8 cellular contexts compared by ENCODE assay signal in genomic region chr17:7294614-7295153, GRCh38. TPM values are rescaled to one million over a fixed set of nuclear protein-coding genes. Genes with fewer than 3 reads are reported as not detected.
DNase-seq lines count a peak whose midpoint lies in the region; ATAC-seq, FAIRE-seq and TF ChIP-seq lines count a peak whose summit lies in the region.

Gene YBX2 (minus strand): TSS chr17:7294639. CDS start chr17:7294500, 139 bp downstream.

- DNase-seq in AG04449 (ENCODE audit: low read depth, low spot score) (no peak), H7 (peak; percentile 100), NCI-H446 (lab: John Stamatoyannopoulos, UW) (peak; percentile 60 to 92), endothelial cell of umbilical vein (ENCODE audit: low read depth, low spot score) (peak; percentile 45), thoracic aorta (ENCODE audit: low spot score) (no peak)
- DNase-seq in activated CD8-positive, alpha-beta memory T cell treated with anti-CD3 and anti-CD28 coated beads for 24 hours = peak; percentile 86

- H3K27me3 ChIP-seq in H7 (ENCODE audit: control insufficient read depth, insufficient read depth, low read length) (peaks cover 43% of the 10 kb centered on the region), endothelial cell of umbilical vein (ENCODE audit: control insufficient read depth in 2 of 2, insufficient read depth in 2 of 2, low read length in 2 of 2) (peaks cover 16 to 28% of the 10 kb centered on the region in 2 experiments), thoracic aorta (replicated peaks; ENCODE audit: insufficient read depth) (peaks cover 5% of the 10 kb centered on the region)

- H3K27me3 Mint-ChIP-seq in nephron (ENCODE audit: low read depth) = peaks cover 69% of the 10 kb centered on the region

- H3K79me2 ChIP-seq in endothelial cell of umbilical vein (ENCODE audit: control insufficient read depth, insufficient read depth, low read length) = no peaks in the 10 kb centered on the region

- peak within 1 kb of the TSS in 2 of 3 experiments; percentile 60 to 67 for H3K27ac Mint-ChIP-seq in nephron

- intact Hi-C loops in endothelial cell of umbilical vein (cut with micrococcal nuclease) = loop anchor here (5.0 kb wide), 1 partner anchor 157 kb away; no protein-coding TSS in a partner anchor

- H3K9me3 ChIP-seq in endothelial cell of umbilical vein (replicated peaks; ENCODE audit: control insufficient read depth, insufficient read depth, low read length) (no peaks in the 10 kb centered on the region), thoracic aorta (no peaks in the 10 kb centered on the region)

- BruUV-seq in endothelial cell of umbilical vein (replicated peaks; lab: Mats Ljungman, UMichigan) = no TSS peak

- no peak for TF ChIP-seq CTCF in AG04449 (IDR thresholded peaks at IDR 0.05; ENCODE audit: insufficient read depth, low read length, missing control alignments)
- no peak for TF ChIP-seq CTCF in endothelial cell of umbilical vein (IDR thresholded peaks at IDR 0.05; ENCODE audit: extremely low read depth in 1 of 2, insufficient read depth in 1 of 2, low read depth in 1 of 2, low read length in 2 of 2)
- no peak for TF ChIP-seq CTCF in nephron (IDR thresholded peaks at IDR 0.05; ENCODE audit: unreplicated experiment in 3 of 3)
- no peak for TF ChIP-seq CTCF in thoracic aorta (IDR thresholded peaks at IDR 0.05)

- H3K4me3 ChIP-seq in AG04449 (ENCODE audit: low read depth, low read length) = peak within 1 kb of the TSS; percentile 29
- peak within 1 kb of the TSS; percentile 53 for H3K4me3 ChIP-seq in H7 (ENCODE audit: insufficient read depth, low read depth, low read length)
- H3K4me3 ChIP-seq in endothelial cell of umbilical vein (replicated peaks in 1 of 3; ENCODE audit: insufficient read depth in 1 of 3, low read depth in 1 of 3, low read length in 3 of 3) = no peak within 1 kb of the TSS
- H3K4me3 ChIP-seq in thoracic aorta = peak within 1 kb of the TSS; percentile 56

- dilution Hi-C loops in endothelial cell of umbilical vein (cut with MboI; ENCODE audit: extremely low pct_ligation_motif_present, low sequenced_read_pairs) = no loop called here

- no peaks in the 10 kb centered on the region for H4K20me1 ChIP-seq in endothelial cell of umbilical vein (replicated peaks; ENCODE audit: control insufficient read depth, extremely low read depth, insufficient read depth, low read length)

- peaks cover 17% of the 10 kb centered on the region for H3K4me1 Mint-ChIP-seq in nephron

- no peak within 1 kb of the TSS for H3K27ac ChIP-seq in endothelial cell of umbilical vein (ENCODE audit: insufficient read depth, low read depth, low read length)
- H3K27ac ChIP-seq in thoracic aorta = no peak within 1 kb of the TSS

- H3K4me2 ChIP-seq in endothelial cell of umbilical vein (ENCODE audit: insufficient read depth, low read length) = no peak within 1 kb of the TSS

- H3K9me1 ChIP-seq in endothelial cell of umbilical vein (replicated peaks; ENCODE audit: control insufficient read depth, extremely low read depth, insufficient read depth, low read length) = no peaks in the 10 kb centered on the region

- H3K36me3 Mint-ChIP-seq in nephron (ENCODE audit: low read depth) = no peaks in the 10 kb centered on the region

- CTCF ChIA-PET in AG04449 (lab: Yijun Ruan, JAX) (no interaction called here), endothelial cell of umbilical vein (lab: Charles Lee) (no interaction called here)

- peak within 1 kb of the TSS; percentile 44 for H2AFZ ChIP-seq in endothelial cell of umbilical vein (ENCODE audit: low read depth, low read length)

- ATAC-seq in thoracic aorta (ENCODE audit: insufficient number of reproducible peaks, low FRiP score, low read depth) (no peak), GM21737 (IDR thresholded peaks at IDR 0.05; ENCODE audit: unreplicated experiment) (no peak)

- no peak for TF ChIP-seq POLR2A in endothelial cell of umbilical vein (IDR thresholded peaks at IDR 0.05; ENCODE audit: low read depth, low read length)

- H3K4me1 ChIP-seq in endothelial cell of umbilical vein (ENCODE audit: control insufficient read depth, extremely low read depth, insufficient read depth, low read length) (peaks cover 8% of the 10 kb centered on the region), thoracic aorta (ENCODE audit: control insufficient read depth in 1 of 2, low read depth in 2 of 2) (peaks cover 15 to 34% of the 10 kb centered on the region in 2 donors)

- POLR2A ChIA-PET in AG04449 (lab: Yijun Ruan, JAX) (no interaction called here), endothelial cell of umbilical vein (lab: Charles Lee) (no interaction called here)

- H3K9me3 Mint-ChIP-seq in nephron = no peaks in the 10 kb centered on the region

- H3K4me3 Mint-ChIP-seq in nephron = peak within 1 kb of the TSS; percentile 78 to 81 (median 80)

- FAIRE-seq in endothelial cell of umbilical vein (lab: Jason Lieb, UNC) = no peak

- no peak within 1 kb of the TSS for H3K9ac ChIP-seq in endothelial cell of umbilical vein (replicated peaks; ENCODE audit: extremely low read depth, insufficient read depth, low read length)

- H3K36me3 ChIP-seq in H7 (replicated peaks; ENCODE audit: control insufficient read depth, insufficient read depth, low read length) (no peaks in the 10 kb centered on the region), endothelial cell of umbilical vein (ENCODE audit: control insufficient read depth in 2 of 2, extremely low read depth in 1 of 2, insufficient read depth in 2 of 2, low read length in 2 of 2) (no peaks in the 10 kb centered on the region), thoracic aorta (no peaks in the 10 kb centered on the region)

TF ChIP-seq in endothelial cell of umbilical vein, 7 proteins besides CTCF, POLR2A, EP300 and RAD21:
- TF ChIP-seq FOS (IDR thresholded peaks at IDR 0.05; ENCODE audit: borderline replicate concordance, insufficient read depth, low read length) = no peak
- TF ChIP-seq JUN (IDR thresholded peaks at IDR 0.05; ENCODE audit: borderline replicate concordance, insufficient read depth, insufficient read length, low read depth) = no peak
- TF ChIP-seq EZH2 (IDR thresholded peaks at IDR 0.05; ENCODE audit: borderline replicate concordance, low read depth, low read length, severe bottlenecking) = no peak
- no peak for TF ChIP-seq MYC (IDR thresholded peaks at IDR 0.05; ENCODE audit: low read depth, low read length)
- TF ChIP-seq, protein P1, sequence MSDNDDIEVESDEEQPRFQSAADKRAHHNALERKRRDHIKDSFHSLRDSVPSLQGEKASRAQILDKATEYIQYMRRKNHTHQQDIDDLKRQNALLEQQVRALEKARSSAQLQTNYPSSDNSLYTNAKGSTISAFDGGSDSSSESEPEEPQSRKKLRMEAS (IDR thresholded peaks at IDR 0.05; ENCODE audit: insufficient read depth, insufficient read length) = no peak
- TF ChIP-seq POLR2AphosphoS5 (IDR thresholded peaks at IDR 0.05; ENCODE audit: insufficient read depth, low read depth, low read length) = no peak
- no peak for TF ChIP-seq GATA2 (IDR thresholded peaks at IDR 0.05; ENCODE audit: insufficient read depth, insufficient read length, low read depth, low read length)

RNA-seq across cellular contexts. Expression of gene YBX2, which starts in this region (rescaled TPM):
- 12.2 and 21.8 TPM in 2 replicates for total RNA-seq in H7 (2014; rRNA removed; shearing (Covaris generic))
- total RNA-seq in endothelial cell of umbilical vein (0.31 TPM in 1 of 2 replicates, not detected in the other), thoracic aorta (not detected)
- polyA plus RNA-seq in endothelial cell of umbilical vein = 0.15 and 0.18 TPM in 2 replicates
- 0.03 and 0.04 TPM in 2 replicates for polyA plus RNA-seq in endothelial cell of umbilical vein (2011; cell fraction: cytosol; rRNA removed)
- polyA plus RNA-seq in endothelial cell of umbilical vein (2011; cell fraction: nucleus; rRNA removed) = 0.20 and 0.29 TPM in 2 replicates
- polyA plus RNA-seq in endothelial cell of umbilical vein (2012) = 0.11 and 0.29 TPM in 2 replicates
- not detected in 2 replicates for polyA minus RNA-seq in endothelial cell of umbilical vein
- not detected for polyA minus RNA-seq in endothelial cell of umbilical vein (2011; cell fraction: cytosol; rRNA and poly(A)+ RNA removed)
- not detected in 2 replicates for polyA minus RNA-seq in endothelial cell of umbilical vein (2011; cell fraction: nucleus; rRNA and poly(A)+ RNA removed)

Comparison
In these comparisons a context has a peak if more than half of its experiments do, and no peak if none do; other contexts are left out.
1. Peak in DNase-seq in endothelial cell of umbilical vein; RNA of the gene not detected or under 1 TPM.
2. DNase-seq: peak in H7 (single experiment), NCI-H446 (2 of 2) and activated CD8-positive, alpha-beta memory T cell treated with anti-CD3 and anti-CD28 coated beads for 24 hours (single experiment); none in AG04449 (single experiment) and thoracic aorta (single experiment).
3. H3K4me3 ChIP-seq: peak in AG04449 (single experiment), H7 (single experiment) and thoracic aorta (single experiment); none in endothelial cell of umbilical vein (0 of 3).